22 cellular contexts compared by ENCODE assay signal in genomic region chrX:19765628-19766027, GRCh38.
A peak's percentile ranks its signal among the peaks of the same experiment; 100 is the strongest.
DNase-seq lines count a peak whose midpoint lies in the region; ATAC-seq and TF ChIP-seq lines count a peak whose summit lies in the region.
"Had no signal": no experiment of that assay in that cellular context is flagged by ENCODE, and none has a peak within 500 bp of the region (broad histone marks: within the 10 kb centered on the region; RNA-seq: fewer than 3 reads in every experiment).

No MANE protein-coding gene starts in this region.

- no peaks in the 10 kb centered on the region for H3K9me3 Mint-ChIP-seq in activated CD4-positive, alpha-beta memory T cell treated with anti-CD3 and anti-CD28 coated beads for 36 hours
- H3K9me3 Mint-ChIP-seq in activated CD4-positive, alpha-beta memory T cell treated with anti-CD3 and anti-CD28 coated beads, Interleukin-2, amount 10 ng/mL, durations not matched to agents 7 days and 5 days = no peaks in the 10 kb centered on the region
- H3K9me3 Mint-ChIP-seq in CD4-positive, alpha-beta memory T cell = no peaks in the 10 kb centered on the region
- no peaks in the 10 kb centered on the region for H3K9me3 Mint-ChIP-seq in activated T-helper 1 cell treated with anti-CD3 and anti-CD28 coated beads, Interleukin-12 subunit alpha, Interleukin-12 subunit beta, Interleukin-2, Interleukin-4 antibody, amounts not matched to agents 30 ng/mL and 10 ng/mL and 1 ng/mL, durations not matched to agents 14 hours and 24 hours and 36 hours

- POLR2A ChIA-PET in activated CD4-positive, alpha-beta memory T cell treated with anti-CD3 and anti-CD28 coated beads for 36 hours (lab: Charles Lee) = interaction anchor here (0.7 to 1.3 kb wide), 4 partner anchors 10 to 34 kb away, joined by 3 to 4 read pairs (median 3); no protein-coding TSS in a partner anchor
- POLR2A ChIA-PET in activated CD4-positive, alpha-beta memory T cell treated with anti-CD3 and anti-CD28 coated beads, Interleukin-2, amount 10 ng/mL, durations not matched to agents 7 days and 5 days (lab: Charles Lee) = no interaction called here
- POLR2A ChIA-PET in CD4-positive, alpha-beta memory T cell (lab: Charles Lee; ENCODE audit: partially characterized antibody) = interaction anchor here (0.7 to 1.4 kb wide), 3 partner anchors 9 to 25 kb away, joined by 3 to 4 read pairs (median 3); no protein-coding TSS in a partner anchor

- H3K4me1 Mint-ChIP-seq in activated CD4-positive, alpha-beta memory T cell treated with anti-CD3 and anti-CD28 coated beads for 36 hours (ENCODE audit: low read depth) = peaks cover 79% of the 10 kb centered on the region
- peaks cover 68% of the 10 kb centered on the region for H3K4me1 Mint-ChIP-seq in activated CD4-positive, alpha-beta memory T cell treated with anti-CD3 and anti-CD28 coated beads, Interleukin-2, amount 10 ng/mL, durations not matched to agents 7 days and 5 days
- peaks cover 49 to 79% (median 64%) of the 10 kb centered on the region in 4 donors for H3K4me1 Mint-ChIP-seq in CD4-positive, alpha-beta memory T cell
- H3K4me1 Mint-ChIP-seq in activated T-helper 1 cell treated with anti-CD3 and anti-CD28 coated beads, Interleukin-12 subunit alpha, Interleukin-12 subunit beta, Interleukin-2, Interleukin-4 antibody, amounts not matched to agents 30 ng/mL and 10 ng/mL and 1 ng/mL, durations not matched to agents 14 hours and 24 hours and 36 hours (ENCODE audit: low read depth) = peaks cover 47% of the 10 kb centered on the region

- no peaks in the 10 kb centered on the region for H3K36me3 ChIP-seq in CD4-positive, alpha-beta memory T cell (ENCODE audit: insufficient read depth, low read length)
- no peaks in the 10 kb centered on the region for H3K36me3 ChIP-seq in mucosa of descending colon (ENCODE audit: low read depth)
- H3K36me3 ChIP-seq: adrenal gland, brain microvascular endothelial cell, left ventricle myocardium inferior had no signal

- peak overlapping the region; percentile 71 for H3K27ac Mint-ChIP-seq in activated CD4-positive, alpha-beta memory T cell treated with anti-CD3 and anti-CD28 coated beads for 36 hours
- H3K27ac Mint-ChIP-seq in activated CD4-positive, alpha-beta memory T cell treated with anti-CD3 and anti-CD28 coated beads, Interleukin-2, amount 10 ng/mL, durations not matched to agents 7 days and 5 days = no peak overlapping the region
- H3K27ac Mint-ChIP-seq in CD4-positive, alpha-beta memory T cell = peak overlapping the region in 6 of 7 donors; percentile 10 to 75 (median 54)
- peak overlapping the region; percentile 43 for H3K27ac Mint-ChIP-seq in activated T-helper 1 cell treated with anti-CD3 and anti-CD28 coated beads, Interleukin-12 subunit alpha, Interleukin-12 subunit beta, Interleukin-2, Interleukin-4 antibody, amounts not matched to agents 30 ng/mL and 10 ng/mL and 1 ng/mL, durations not matched to agents 14 hours and 24 hours and 36 hours
- H3K27ac Mint-ChIP-seq: H9 had no signal

- no peaks in the 10 kb centered on the region for H3K27me3 ChIP-seq in CD4-positive, alpha-beta memory T cell (ENCODE audit: insufficient read depth, low read length)
- H3K27me3 ChIP-seq: adrenal gland, brain microvascular endothelial cell had no signal

- peaks cover 85% of the 10 kb centered on the region for H3K4me1 ChIP-seq in CD4-positive, alpha-beta memory T cell (ENCODE audit: insufficient read depth, low read length)
- H3K4me1 ChIP-seq in mucosa of descending colon (ENCODE audit: low read depth) = no peaks in the 10 kb centered on the region
- H3K4me1 ChIP-seq: A549, adrenal gland had no signal

- no peak for TF ChIP-seq CTCF in mucosa of descending colon (IDR thresholded peaks at IDR 0.05)

- peaks cover 3% of the 10 kb centered on the region for H3K36me3 Mint-ChIP-seq in activated CD4-positive, alpha-beta memory T cell treated with anti-CD3 and anti-CD28 coated beads for 36 hours
- H3K36me3 Mint-ChIP-seq in activated CD4-positive, alpha-beta memory T cell treated with anti-CD3 and anti-CD28 coated beads, Interleukin-2, amount 10 ng/mL, durations not matched to agents 7 days and 5 days (ENCODE audit: low read depth) = peaks cover 23% of the 10 kb centered on the region
- peaks cover 4 to 23% of the 10 kb centered on the region in 2 donors for H3K36me3 Mint-ChIP-seq in CD4-positive, alpha-beta memory T cell
- H3K36me3 Mint-ChIP-seq in activated T-helper 1 cell treated with anti-CD3 and anti-CD28 coated beads, Interleukin-12 subunit alpha, Interleukin-12 subunit beta, Interleukin-2, Interleukin-4 antibody, amounts not matched to agents 30 ng/mL and 10 ng/mL and 1 ng/mL, durations not matched to agents 14 hours and 24 hours and 36 hours (ENCODE audit: low read depth) = peaks cover 10% of the 10 kb centered on the region
- H3K36me3 Mint-ChIP-seq: naive B cell had no signal

- H3K4me3 Mint-ChIP-seq in activated CD4-positive, alpha-beta memory T cell treated with anti-CD3 and anti-CD28 coated beads for 36 hours = peak overlapping the region; percentile 12
- H3K4me3 Mint-ChIP-seq in activated CD4-positive, alpha-beta memory T cell treated with anti-CD3 and anti-CD28 coated beads, Interleukin-2, amount 10 ng/mL, durations not matched to agents 7 days and 5 days = no peak overlapping the region
- peak overlapping the region in 4 of 8 donors; percentile 1 to 68 (median 31) for H3K4me3 Mint-ChIP-seq in CD4-positive, alpha-beta memory T cell
- no peak overlapping the region for H3K4me3 Mint-ChIP-seq in activated T-helper 1 cell treated with anti-CD3 and anti-CD28 coated beads, Interleukin-12 subunit alpha, Interleukin-12 subunit beta, Interleukin-2, Interleukin-4 antibody, amounts not matched to agents 30 ng/mL and 10 ng/mL and 1 ng/mL, durations not matched to agents 14 hours and 24 hours and 36 hours
- H3K4me3 Mint-ChIP-seq: H9, naive B cell had no signal

- intact Hi-C loops in activated CD4-positive, alpha-beta memory T cell treated with anti-CD3 and anti-CD28 coated beads for 36 hours (cut with micrococcal nuclease) = loop anchor here (1.0 kb wide), 2 partner anchors 18 to 120 kb away; no protein-coding TSS in a partner anchor
- intact Hi-C loops in CD4-positive, alpha-beta memory T cell (cut with micrococcal nuclease) = no loop called here
- intact Hi-C loops in activated T-helper 1 cell treated with anti-CD3 and anti-CD28 coated beads, Interleukin-12 subunit alpha, Interleukin-12 subunit beta, Interleukin-2, Interleukin-4 antibody, amounts not matched to agents 30 ng/mL and 10 ng/mL and 1 ng/mL, durations not matched to agents 14 hours and 24 hours and 36 hours (cut with micrococcal nuclease) = loop anchor here (5.0 kb wide), 1 partner anchor 83 kb away; no protein-coding TSS in a partner anchor
- intact Hi-C loops in mucosa of descending colon (cut with DNase I, micrococcal nuclease) = no loop called here

- H3K9me3 ChIP-seq in CD4-positive, alpha-beta memory T cell (ENCODE audit: control insufficient read depth in 1 of 2, low read length in 2 of 2) = no peaks in the 10 kb centered on the region
- no peaks in the 10 kb centered on the region for H3K9me3 ChIP-seq in mucosa of descending colon
- H3K9me3 ChIP-seq: A549, adrenal gland, left ventricle myocardium inferior had no signal

- DNase-seq in activated CD4-positive, alpha-beta memory T cell treated with anti-CD3 and anti-CD28 coated beads for 36 hours = peak; percentile 41
- no peak for DNase-seq in activated CD4-positive, alpha-beta memory T cell treated with anti-CD3 and anti-CD28 coated beads, Interleukin-2, amount 10 ng/mL, durations not matched to agents 7 days and 5 days
- DNase-seq in CD4-positive, alpha-beta memory T cell = no peak
- no peak for DNase-seq in activated T-helper 1 cell treated with anti-CD3 and anti-CD28 coated beads, Interleukin-12 subunit alpha, Interleukin-12 subunit beta, Interleukin-2, Interleukin-4 antibody, amounts not matched to agents 30 ng/mL and 10 ng/mL and 1 ng/mL, durations not matched to agents 14 hours and 24 hours and 36 hours (ENCODE audit: low spot score)
- DNase-seq in mucosa of descending colon = no peak
- DNase-seq in stimulated activated CD4-positive, alpha-beta T cell treated with anti-CD3 and anti-CD28 coated beads, Interleukin-15, amount 100 ng/mL, for 24 hours = no peak
- DNase-seq in activated effector memory CD4-positive, alpha-beta T cell treated with anti-CD3 and anti-CD28 coated beads, Interleukin-2, amount 50 U/mL, for 16 hours = no peak
- DNase-seq: adrenal gland, brain microvascular endothelial cell, GDM1, H9, left ventricle myocardium inferior, mesendoderm, naive B cell, NCI-H1092 treated with DMSO at 0.1 percent for 48 hours, NCI-H2029, NCI-H524 treated with DMSO at 0.1 percent for 48 hours, PC-3, trophoblast cell had no signal

- CTCF ChIA-PET in activated CD4-positive, alpha-beta memory T cell treated with anti-CD3 and anti-CD28 coated beads for 36 hours (lab: Charles Lee) = interaction anchor here (1.0 to 1.5 kb wide), 2 partner anchors 9 to 15 kb away, joined by 3 to 4 read pairs; no protein-coding TSS in a partner anchor
- CTCF ChIA-PET in activated CD4-positive, alpha-beta memory T cell treated with anti-CD3 and anti-CD28 coated beads, Interleukin-2, amount 10 ng/mL, durations not matched to agents 7 days and 5 days (lab: Charles Lee) = no interaction called here
- CTCF ChIA-PET in CD4-positive, alpha-beta memory T cell (lab: Charles Lee; ENCODE audit: partially characterized antibody) = no interaction called here

- H3K4me3 ChIP-seq in CD4-positive, alpha-beta memory T cell (ENCODE audit: low read length in 2 of 2) = no peak overlapping the region
- H3K4me3 ChIP-seq in mucosa of descending colon = no peak overlapping the region
- H3K4me3 ChIP-seq: A549, adrenal gland, left ventricle myocardium inferior had no signal

- no peak overlapping the region for H3K27ac ChIP-seq in CD4-positive, alpha-beta memory T cell (ENCODE audit: low read depth, low read length)
- H3K27ac ChIP-seq: A549, adrenal gland, brain microvascular endothelial cell, left ventricle myocardium inferior had no signal

- ATAC-seq in mucosa of descending colon (peak; percentile 57), HG03571 (IDR thresholded peaks at IDR 0.05; ENCODE audit: unreplicated experiment) (no peak)
- ATAC-seq: A549, PC-3, Right ventricle myocardium inferior had no signal

- no peaks in the 10 kb centered on the region for H3K27me3 Mint-ChIP-seq in activated CD4-positive, alpha-beta memory T cell treated with anti-CD3 and anti-CD28 coated beads for 36 hours
- no peaks in the 10 kb centered on the region for H3K27me3 Mint-ChIP-seq in activated CD4-positive, alpha-beta memory T cell treated with anti-CD3 and anti-CD28 coated beads, Interleukin-2, amount 10 ng/mL, durations not matched to agents 7 days and 5 days
- no peaks in the 10 kb centered on the region for H3K27me3 Mint-ChIP-seq in CD4-positive, alpha-beta memory T cell
- no peaks in the 10 kb centered on the region for H3K27me3 Mint-ChIP-seq in activated T-helper 1 cell treated with anti-CD3 and anti-CD28 coated beads, Interleukin-12 subunit alpha, Interleukin-12 subunit beta, Interleukin-2, Interleukin-4 antibody, amounts not matched to agents 30 ng/mL and 10 ng/mL and 1 ng/mL, durations not matched to agents 14 hours and 24 hours and 36 hours (ENCODE audit: insufficient read depth)
- H3K27me3 Mint-ChIP-seq: naive B cell had no signal

Comparison
In these comparisons a context has a peak if more than half of its experiments do, and no peak if none do; other contexts are left out.
1. intact Hi-C loops: an anchor here in activated CD4-positive, alpha-beta memory T cell treated with anti-CD3 and anti-CD28 coated beads for 36 hours (1.0 kb wide) and activated T-helper 1 cell treated with anti-CD3 and anti-CD28 coated beads, Interleukin-12 subunit alpha, Interleukin-12 subunit beta, Interleukin-2, Interleukin-4 antibody, amounts not matched to agents 30 ng/mL and 10 ng/mL and 1 ng/mL, durations not matched to agents 14 hours and 24 hours and 36 hours (5.0 kb wide); none called in CD4-positive, alpha-beta memory T cell and mucosa of descending colon.